ENCODE assay signal across 32 cellular contexts in the genomic region with DNA sequence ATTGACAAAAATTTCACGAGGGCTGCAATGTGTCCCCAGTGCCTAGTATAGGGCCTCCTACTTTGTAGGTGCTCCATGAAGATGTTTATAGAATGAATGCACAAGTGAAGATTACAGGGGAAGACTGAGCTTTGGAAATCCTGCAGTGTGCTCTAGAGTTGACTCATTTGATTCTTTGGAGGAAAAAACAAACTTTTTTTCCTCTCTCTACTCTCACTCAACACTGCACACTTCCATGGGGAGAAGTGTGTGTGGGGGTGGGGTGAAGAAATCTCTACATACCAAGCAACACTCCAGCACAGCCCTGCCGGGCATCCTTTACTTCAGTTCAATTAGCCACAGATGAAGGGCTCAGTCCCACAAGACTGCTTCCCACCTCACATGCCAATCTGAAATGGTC.
"Had no signal": no experiment of that assay in that cellular context is flagged by ENCODE, and none has a peak within 500 bp of the region (broad histone marks: within the 10 kb centered on the region; RNA-seq: fewer than 3 reads in every experiment).

No MANE protein-coding gene starts in this region.

- H3K27ac ChIP-seq: PC-9, RWPE1, SJCRH30, SK-N-MC had no signal

- H3K27me3 ChIP-seq: MG63, SJCRH30 had no signal

- ATAC-seq: Panc1, Right ventricle myocardium inferior, SK-N-SH treated with all-trans-retinoic acid at 6 μM for 48 hours had no signal

- DNase-seq: Kasumi-1, MG63, NCI-H1048, NCI-H1092 treated with DMSO at 0.1 percent for 48 hours, NCI-H1105 treated with DMSO at 0.1 percent for 48 hours, NCI-H1417, NCI-H1436, NCI-H146, NCI-H1694, NCI-H187, NCI-H1930, NCI-H2029 treated with DMSO at 0.1 percent for 48 hours, NCI-H2081 treated with DMSO at 0.1 percent for 48 hours, NCI-H2107, NCI-H2171, NCI-H226, NCI-H446 treated with DMSO at 0.1 percent for 48 hours, NCI-H510A, NCI-H524, NCI-H526, NCI-H69, NCI-H748 treated with DMSO at 0.1 percent for 48 hours, NCI-H82, PC-9, SHP77, SIG-M5, SJCRH30 had no signal

- H3K4me2 ChIP-seq: PC-9 had no signal

- H3K4me3 ChIP-seq: MG63, PC-9, SJCRH30, SK-N-MC had no signal

- H2AFZ ChIP-seq: PC-9 had no signal

- H3K9me3 ChIP-seq: MG63, SJCRH30 had no signal

- H3K36me3 ChIP-seq: MG63, SJCRH30 had no signal

- H3K4me1 ChIP-seq: SJCRH30 had no signal
